In the genomic region with DNA sequence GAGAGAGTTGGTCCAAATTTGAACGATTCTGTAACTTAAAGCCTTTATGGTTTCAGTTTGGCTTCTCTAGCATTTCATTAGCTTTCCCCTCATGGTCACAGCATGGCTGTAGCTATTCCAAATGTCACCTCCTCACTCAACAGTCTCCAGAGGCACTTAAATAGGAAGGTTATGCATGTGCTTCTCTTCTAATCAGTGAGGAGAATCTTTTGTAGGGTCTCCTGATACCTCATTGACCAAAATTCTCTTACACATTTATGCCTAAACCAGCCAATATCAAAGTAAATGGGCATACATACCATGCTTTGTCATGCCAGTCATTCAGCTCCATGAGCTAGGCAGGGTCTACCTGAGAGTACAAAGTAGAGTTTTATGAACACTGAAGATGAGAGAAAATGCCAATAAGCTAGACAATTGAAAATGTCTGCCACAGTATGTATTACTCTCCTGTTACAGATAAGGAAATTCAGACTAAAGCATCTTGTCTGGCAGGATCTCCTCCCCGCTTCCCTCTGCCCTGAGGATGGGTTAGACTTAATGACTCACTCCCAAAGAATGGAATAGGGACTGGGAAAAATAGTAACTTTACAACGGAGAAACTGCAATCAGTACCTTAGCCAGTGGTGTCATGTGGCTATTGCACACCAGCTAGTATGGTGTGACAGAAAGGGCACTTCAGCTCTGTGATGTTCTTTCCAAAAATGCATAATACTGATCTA, we compare ENCODE assay signal across 15 cellular contexts. TPM values are rescaled to one million over a fixed set of nuclear protein-coding genes. Genes with fewer than 3 reads are reported as not detected.
A peak's percentile ranks its signal among the peaks of the same experiment; 100 is the strongest.
DNase-seq lines count a peak whose midpoint lies in the region; ATAC-seq and TF ChIP-seq lines count a peak whose summit lies in the region.
"Had no signal": no experiment of that assay in that cellular context is flagged by ENCODE, and none has a peak within 500 bp of the region (broad histone marks: within the 10 kb centered on the region; RNA-seq: fewer than 3 reads in every experiment).

No MANE protein-coding gene starts in this region.

- TSS peak; percentile 69 for BruUV-seq in Calu3 (replicated peaks; lab: Mats Ljungman, UMichigan)

- CTCF ChIA-PET in Calu3 (lab: Charles Lee): interaction anchor here (0.8 to 1.3 kb wide), 5 partner anchors 13 to 89 kb away, joined by 3 to 7 read pairs (median 4); no protein-coding TSS in a partner anchor

- H3K27ac Mint-ChIP-seq in Calu3 (ENCODE audit: unreplicated experiment): peak overlapping the region; percentile 99
- H3K27ac Mint-ChIP-seq in endothelial cell (ENCODE audit: unreplicated experiment): peak overlapping the region; percentile 6
- H3K27ac Mint-ChIP-seq: activated CD8-positive, alpha-beta T cell treated with anti-CD3 and anti-CD28 coated beads for 36 hours; activated naive CD4-positive, alpha-beta T cell treated with anti-CD3 and anti-CD28 coated beads, Interleukin-2, amount 50 U/mL, for 24 hours; naive thymus-derived CD4-positive, alpha-beta T cell; T-cell had no signal

- peak overlapping the region; percentile 58 for H3K4me3 Mint-ChIP-seq in Calu3 (ENCODE audit: low read depth, unreplicated experiment)
- H3K4me3 Mint-ChIP-seq in endothelial cell (ENCODE audit: unreplicated experiment): no peak overlapping the region
- H3K4me3 Mint-ChIP-seq: activated CD8-positive, alpha-beta T cell treated with anti-CD3 and anti-CD28 coated beads for 36 hours; activated naive CD4-positive, alpha-beta T cell treated with anti-CD3 and anti-CD28 coated beads, Interleukin-2, amount 50 U/mL, for 24 hours; naive thymus-derived CD4-positive, alpha-beta T cell; T-cell had no signal

- no peak for TF ChIP-seq CTCF in Calu3 (IDR thresholded peaks at IDR 0.05; ENCODE audit: unreplicated experiment)
- TF ChIP-seq CTCF in endothelial cell (IDR thresholded peaks at IDR 0.05; ENCODE audit: unreplicated experiment): no peak
- TF ChIP-seq CTCF in mucosa of descending colon (IDR thresholded peaks at IDR 0.05): no peak
- TF ChIP-seq CTCF in dorsolateral prefrontal cortex (IDR thresholded peaks at IDR 0.05 in 54 of 56, conservative IDR thresholded peaks at IDR 0.05 in 2 of 56; ENCODE audit: low read depth in 1 of 56, partially characterized antibody in 56 of 56): no peak

- H3K4me1 Mint-ChIP-seq in Calu3 (ENCODE audit: low read depth, unreplicated experiment) (peaks cover 59% of the 10 kb centered on the region), endothelial cell (ENCODE audit: unreplicated experiment) (peaks cover 14% of the 10 kb centered on the region)
- H3K4me1 Mint-ChIP-seq: activated naive CD4-positive, alpha-beta T cell treated with anti-CD3 and anti-CD28 coated beads, Interleukin-2, amount 50 U/mL, for 24 hours; naive thymus-derived CD4-positive, alpha-beta T cell; T-cell had no signal

- H3K9me3 ChIP-seq in MG63: no peaks in the 10 kb centered on the region
- H3K9me3 ChIP-seq in mucosa of descending colon: no peaks in the 10 kb centered on the region

- no peak overlapping the region for H3K27ac ChIP-seq in dorsolateral prefrontal cortex
- H3K27ac ChIP-seq in substantia nigra (ENCODE audit: low read depth, low read length, poor library complexity, severe bottlenecking): no peak overlapping the region

- intact Hi-C loops in Calu3 (cut with micrococcal nuclease; ENCODE audit: unreplicated experiment): loop anchor here (2.0 to 5.0 kb wide), 2 partner anchors 25 to 246 kb away; no protein-coding TSS in a partner anchor
- intact Hi-C loops in mucosa of descending colon (cut with DNase I, micrococcal nuclease): loop anchor here in 1 of 2 donors (10.0 kb wide), 1 partner anchor 89 kb away; no protein-coding TSS in a partner anchor
- intact Hi-C loops in dorsolateral prefrontal cortex (cut with DNase I): no loop called here

- no peak for DNase-seq in Calu3
- peak; percentile 14 for DNase-seq in MG63
- DNase-seq in endothelial cell (ENCODE audit: low spot score): no peak
- DNase-seq in mucosa of descending colon: no peak
- no peak for DNase-seq in dorsolateral prefrontal cortex
- DNase-seq in substantia nigra (lab: John Stamatoyannopoulos, UW): no peak
- DNase-seq in NCI-H1417 treated with DMSO at 0.1 percent for 48 hours (lab: John Stamatoyannopoulos, UW): no peak
- DNase-seq: activated CD8-positive, alpha-beta T cell treated with anti-CD3 and anti-CD28 coated beads for 36 hours; naive thymus-derived CD4-positive, alpha-beta T cell; NCI-H1092; NCI-H774; stimulated activated naive CD4-positive, alpha-beta T cell; T-cell had no signal

- peaks cover 19% of the 10 kb centered on the region for H3K4me1 ChIP-seq in mucosa of descending colon (ENCODE audit: low read depth)

- no peak overlapping the region for H3K4me3 ChIP-seq in MG63
- H3K4me3 ChIP-seq in mucosa of descending colon: no peak overlapping the region
- H3K4me3 ChIP-seq in dorsolateral prefrontal cortex: no peak overlapping the region

- H3K27me3 Mint-ChIP-seq in Calu3 (ENCODE audit: unreplicated experiment): no peaks in the 10 kb centered on the region
- peaks cover 3% of the 10 kb centered on the region for H3K27me3 Mint-ChIP-seq in endothelial cell (ENCODE audit: unreplicated experiment)
- H3K27me3 Mint-ChIP-seq: activated CD8-positive, alpha-beta T cell treated with anti-CD3 and anti-CD28 coated beads for 36 hours had no signal

- H3K36me3 ChIP-seq in MG63: no peaks in the 10 kb centered on the region
- H3K36me3 ChIP-seq in mucosa of descending colon (ENCODE audit: low read depth): no peaks in the 10 kb centered on the region

- H3K9me3 Mint-ChIP-seq in Calu3 (ENCODE audit: low read depth, unreplicated experiment) (no peaks in the 10 kb centered on the region), endothelial cell (ENCODE audit: unreplicated experiment) (no peaks in the 10 kb centered on the region)
- H3K9me3 Mint-ChIP-seq: activated CD8-positive, alpha-beta T cell treated with anti-CD3 and anti-CD28 coated beads for 36 hours; activated naive CD4-positive, alpha-beta T cell treated with anti-CD3 and anti-CD28 coated beads, Interleukin-2, amount 50 U/mL, for 24 hours; naive thymus-derived CD4-positive, alpha-beta T cell; T-cell had no signal

- H3K27me3 ChIP-seq in MG63 (no peaks in the 10 kb centered on the region), dorsolateral prefrontal cortex (peaks cover 0 to 36% (median 0%) of the 10 kb centered on the region in 45 donors)

- H3K36me3 Mint-ChIP-seq in Calu3 (ENCODE audit: insufficient read depth, unreplicated experiment): peaks cover 26% of the 10 kb centered on the region
- H3K36me3 Mint-ChIP-seq in endothelial cell (ENCODE audit: low read depth, unreplicated experiment): no peaks in the 10 kb centered on the region
- H3K36me3 Mint-ChIP-seq: activated naive CD4-positive, alpha-beta T cell treated with anti-CD3 and anti-CD28 coated beads, Interleukin-2, amount 50 U/mL, for 24 hours; naive thymus-derived CD4-positive, alpha-beta T cell; T-cell had no signal

- ATAC-seq in mucosa of descending colon: peak; percentile 64
- ATAC-seq in GM18907 (IDR thresholded peaks at IDR 0.05; ENCODE audit: unreplicated experiment): no peak
- ATAC-seq: activated CD8-positive, alpha-beta T cell treated with anti-CD3 and anti-CD28 coated beads for 36 hours; T-cell had no signal

RNA-seq across cellular contexts. Expression of a gene that starts 15.4 kb away (rescaled TPM):
- total RNA-seq in Calu3 (2022): 194 and 196 TPM in 2 replicates
- total RNA-seq in MG63 (2014; rRNA removed; shearing (Covaris generic); ENCODE audit: low replicate concordance): 8.8 and 12.7 TPM in 2 replicates
- total RNA-seq in endothelial cell (ENCODE audit: unreplicated experiment): 60.5 TPM
- 100 to 1,000 TPM; 131 to 341 (median 305) TPM for total RNA-seq in mucosa of descending colon
- total RNA-seq in dorsolateral prefrontal cortex: 1 to 10 TPM in 7 of 120 experiments, under 1 TPM in 104, not detected in 9; 0.07 to 2.8 (median 0.34) TPM
